12 cellular contexts compared by ENCODE assay signal in genomic region chr14:103550451-103551337, GRCh38. TPM values are rescaled to one million over a fixed set of nuclear protein-coding genes. Genes with fewer than 3 reads are reported as not detected.
DNase-seq lines count a peak whose midpoint lies in the region; ATAC-seq and TF ChIP-seq lines count a peak whose summit lies in the region.
"Had no signal": no experiment of that assay in that cellular context is flagged by ENCODE, and none has a peak within 500 bp of the region (broad histone marks: within the 10 kb centered on the region; RNA-seq: fewer than 3 reads in every experiment).

No MANE protein-coding gene starts in this region.

- peak; percentile 22; the same call in 1 of the 2 replicates for TF ChIP-seq CTCF in HEK293 (tag by site-specific recombination; IDR thresholded peaks at IDR 0.05)
- TF ChIP-seq CTCF in HFFc6 (IDR thresholded peaks at IDR 0.05) = no peak

- H3K36me3 ChIP-seq in HEK293 (ENCODE audit: control insufficient read depth in 2 of 2, insufficient read depth in 1 of 2, low read length in 2 of 2) = no peaks in the 10 kb centered on the region
- H3K36me3 ChIP-seq in skeletal muscle tissue (ENCODE audit: control insufficient read depth in 3 of 3, insufficient read depth in 3 of 3, low read length in 3 of 3) = no peaks in the 10 kb centered on the region
- H3K36me3 ChIP-seq: neutrophil had no signal

- DNase-seq in kidney glomerular epithelial cell (lab: John Stamatoyannopoulos, UW) (peak; percentile 52), NAMALWA (ENCODE audit: low spot score) (no peak), NCI-H2081 treated with DMSO at 0.1 percent for 48 hours (lab: John Stamatoyannopoulos, UW) (no peak), HFFc6 (no peak)
- DNase-seq: activated T-cell treated with anti-CD3 and anti-CD28 coated beads, Interleukin-2, amount 50 U/mL, for 48 hours; dermis blood vessel endothelial cell had no signal

- H3K4me3 ChIP-seq in HEK293 (ENCODE audit: low read depth, low read length) (no peak overlapping the region), skeletal muscle tissue (ENCODE audit: low read length in 3 of 3) (peak overlapping the region in 2 of 3 donors; percentile 28 to 67)

- CTCF ChIA-PET in HEK293 (lab: Yijun Ruan, JAX) = interaction anchor here (0.6 to 6.0 kb wide), 3 partner anchors 33 to 876 kb away, joined by 3 to 48 read pairs (median 11); no protein-coding TSS in a partner anchor

- H3K27ac Mint-ChIP-seq in HFFc6 = no peak overlapping the region
- H3K27ac Mint-ChIP-seq: CD14-positive monocyte had no signal

- no peaks in the 10 kb centered on the region for H3K27me3 ChIP-seq in skeletal muscle tissue (ENCODE audit: control insufficient read depth in 3 of 3, insufficient read depth in 3 of 3, low read length in 3 of 3)
- H3K27me3 ChIP-seq: neutrophil had no signal

- peaks cover 16% of the 10 kb centered on the region for H3K4me1 Mint-ChIP-seq in HFFc6 (ENCODE audit: low read depth)
- H3K4me1 Mint-ChIP-seq: CD14-positive monocyte had no signal

- H3K27me3 Mint-ChIP-seq in HFFc6 (ENCODE audit: insufficient read depth) = peaks cover 2% of the 10 kb centered on the region; the same call in 1 of the 2 replicates

- POLR2A ChIA-PET in HEK293 (lab: Yijun Ruan, JAX) = interaction anchor here (1.0 kb wide), 1 partner anchor 22 kb away, joined by 3 read pairs; no protein-coding TSS in a partner anchor

- no peak for ATAC-seq in HG03378 (IDR thresholded peaks at IDR 0.05; ENCODE audit: unreplicated experiment)

- no peaks in the 10 kb centered on the region for H3K36me3 Mint-ChIP-seq in HFFc6 (ENCODE audit: low read depth)

- H3K4me3 Mint-ChIP-seq in HFFc6 = no peak overlapping the region
- H3K4me3 Mint-ChIP-seq: CD14-positive monocyte had no signal

- H3K4me1 ChIP-seq in HEK293 (ENCODE audit: control insufficient read depth, insufficient read depth, low read length) (no peaks in the 10 kb centered on the region; the same call in 1 of the 2 replicates), skeletal muscle tissue (ENCODE audit: control insufficient read depth in 3 of 3, insufficient read depth in 3 of 3, low read length in 3 of 3) (peaks cover 41 to 77% (median 70%) of the 10 kb centered on the region in 3 donors)

- peak overlapping the region; percentile 38 to 77 (median 43) for H3K9ac ChIP-seq in skeletal muscle tissue (ENCODE audit: low read depth in 1 of 3, low read length in 3 of 3)

- H3K9me3 ChIP-seq in HEK293 (ENCODE audit: control insufficient read depth, insufficient read depth, low read depth, low read length) = no peaks in the 10 kb centered on the region
- H3K9me3 ChIP-seq in skeletal muscle tissue (ENCODE audit: control insufficient read depth in 3 of 3, low read length in 3 of 3) = no peaks in the 10 kb centered on the region
- H3K9me3 ChIP-seq: neutrophil had no signal

- H3K9me3 Mint-ChIP-seq in HFFc6 = no peaks in the 10 kb centered on the region
- H3K9me3 Mint-ChIP-seq: CD14-positive monocyte had no signal

- H3K27ac ChIP-seq in HEK293 (ENCODE audit: extremely low read depth, low read depth, low read length) (0 out of 2 replicates have a peak overlapping the region, but pooled peaks have one; percentile 24), angular gyrus (ENCODE audit: low read depth, low read length) (peak overlapping the region; percentile 80), skeletal muscle tissue (ENCODE audit: low read depth, low read length) (peak overlapping the region; percentile 83)
- H3K27ac ChIP-seq: neutrophil had no signal

TF ChIP-seq in HEK293, 187 proteins besides CTCF, POLR2A, EP300 and RAD21 (continues in another document):
- TF ChIP-seq OVOL3 (tag by site-specific recombination; IDR thresholded peaks at IDR 0.05) (no peak), ZNF830 (tag by site-specific recombination; IDR thresholded peaks at IDR 0.05; ENCODE audit: low read depth) (no peak), ZNF266 (tag by site-specific recombination; IDR thresholded peaks at IDR 0.05; ENCODE audit: low read depth) (no peak), ZNF302 (tag by site-specific recombination; IDR thresholded peaks at IDR 0.05; ENCODE audit: low read depth) (no peak), ZNF707 (tag by site-specific recombination; IDR thresholded peaks at IDR 0.05) (no peak), ZNF645 (tag by site-specific recombination; IDR thresholded peaks at IDR 0.05) (no peak), ZNF157 (tag by site-specific recombination; IDR thresholded peaks at IDR 0.05) (no peak), ZNF174 (tag by site-specific recombination; IDR thresholded peaks at IDR 0.05) (no peak), GLI4 (tag by site-specific recombination; IDR thresholded peaks at IDR 0.05) (no peak), SCRT2 (tag by site-specific recombination; IDR thresholded peaks at IDR 0.05) (peak; percentile 86), KLF7 (tag by site-specific recombination; IDR thresholded peaks at IDR 0.05; ENCODE audit: borderline replicate concordance) (no peak), ZIC2 (tag by site-specific recombination; IDR thresholded peaks at IDR 0.05) (peak; percentile 98), TRIM28 (IDR thresholded peaks at IDR 0.05; ENCODE audit: borderline replicate concordance, low read length) (no peak), ZNF768 (tag by site-specific recombination; IDR thresholded peaks at IDR 0.05) (no peak), ZNF146 (tag by site-specific recombination; IDR thresholded peaks at IDR 0.05) (no peak), ZNF792 (tag by site-specific recombination; IDR thresholded peaks at IDR 0.05) (no peak), SP3 (tag by site-specific recombination; IDR thresholded peaks at IDR 0.05) (no peak), SCRT1 (tag by site-specific recombination; IDR thresholded peaks at IDR 0.05; ENCODE audit: borderline replicate concordance) (peak; percentile 55), OSR2 (tag by site-specific recombination; IDR thresholded peaks at IDR 0.05) (no peak), BCL11B (tag by site-specific recombination; IDR thresholded peaks at IDR 0.05; ENCODE audit: low read depth) (no peak), SP7 (tag by site-specific recombination; IDR thresholded peaks at IDR 0.05) (no peak), ZNF654 (tag by site-specific recombination; IDR thresholded peaks at IDR 0.05; ENCODE audit: low read depth) (no peak), MYNN (tag by site-specific recombination; IDR thresholded peaks at IDR 0.05; ENCODE audit: borderline replicate concordance) (no peak), ZEB2 (tag by site-specific recombination; IDR thresholded peaks at IDR 0.05) (no peak), HOXA7 (CRISPR knock-in tag; IDR thresholded peaks at IDR 0.05; ENCODE audit: borderline replicate concordance) (no peak), ELK4 (IDR thresholded peaks at IDR 0.05; ENCODE audit: borderline replicate concordance, low read depth, low read length) (no peak), ZNF426 (tag by site-specific recombination; IDR thresholded peaks at IDR 0.05) (no peak), ZNF184 (tag by site-specific recombination; IDR thresholded peaks at IDR 0.05) (no peak), HOXD13 (CRISPR knock-in tag; IDR thresholded peaks at IDR 0.05; ENCODE audit: borderline replicate concordance) (no peak), ZNF292 (tag by site-specific recombination; IDR thresholded peaks at IDR 0.05; ENCODE audit: borderline replicate concordance, low read depth) (no peak), GLIS1 (tag by site-specific recombination; IDR thresholded peaks at IDR 0.05) (peak; percentile 99), ZNF513 (tag by site-specific recombination; IDR thresholded peaks at IDR 0.05) (no peak), WT1 (tag by site-specific recombination; IDR thresholded peaks at IDR 0.05) (no peak)

RNA-seq across cellular contexts. Expression of gene BAG5, which starts 11.8 kb away (rescaled TPM):
- 16.7 TPM for total RNA-seq in skeletal muscle tissue
- total RNA-seq in HFFc6 (2021; fragmentation: NEBNext Ultra II Directional; extraction: Animal tissue kit (Norgen Biotek cat#: 25700)) = 10 to 100 TPM; 22.6 to 25.8 (median 23.6) TPM

RNA-seq across cellular contexts. Expression of gene COA8, which starts 12.1 kb away (rescaled TPM):
- total RNA-seq in skeletal muscle tissue = 28.2 TPM
- 10 to 100 TPM; 38.7 to 54.8 (median 46.9) TPM for total RNA-seq in HFFc6 (2021; fragmentation: NEBNext Ultra II Directional; extraction: Animal tissue kit (Norgen Biotek cat#: 25700))

RNA-seq across cellular contexts. Expression of gene TRMT61A, which starts 21.7 kb away (rescaled TPM):
- 4.7 TPM for total RNA-seq in skeletal muscle tissue
- total RNA-seq in HFFc6 (2021; fragmentation: NEBNext Ultra II Directional; extraction: Animal tissue kit (Norgen Biotek cat#: 25700)) = 10 to 100 TPM; 12.0 to 14.9 (median 13.4) TPM

RNA-seq across cellular contexts. Expression of gene CKB, which starts 28.1 kb away (rescaled TPM):
- 64.7 TPM for total RNA-seq in skeletal muscle tissue
- 10 to 100 TPM; 16.6 to 31.3 (median 19.4) TPM for total RNA-seq in HFFc6 (2021; fragmentation: NEBNext Ultra II Directional; extraction: Animal tissue kit (Norgen Biotek cat#: 25700))

Comparison
In these comparisons a context has a peak if more than half of its experiments do, and no peak if none do; other contexts are left out.
1. H3K27ac ChIP-seq: peak in every context shown above with its lines; median percentile 83 in skeletal muscle tissue; 80 in angular gyrus; 24 in HEK293.